In genomic region chr5:38783011-38783551, GRCh38 we compare ENCODE assay signal across 10 cellular contexts.
A peak's percentile ranks its signal among the peaks of the same experiment; 100 is the strongest.
DNase-seq lines count a peak whose midpoint lies in the region; ATAC-seq, FAIRE-seq and TF ChIP-seq lines count a peak whose summit lies in the region.
"Had no signal": no experiment of that assay in that cellular context is flagged by ENCODE, and none has a peak within 500 bp of the region (broad histone marks: within the 10 kb centered on the region; RNA-seq: fewer than 3 reads in every experiment).

No MANE protein-coding gene starts in this region.

- no peaks in the 10 kb centered on the region for H4K20me1 ChIP-seq in Karpas-422 (ENCODE audit: insufficient read depth, low read depth, low read length)

- no peak overlapping the region for H2AFZ ChIP-seq in Karpas-422 (ENCODE audit: low read length)

- FAIRE-seq in pancreas (lab: Jason Lieb, UNC) = no peak

- H3K9ac ChIP-seq in Karpas-422 (ENCODE audit: low read length) = no peak overlapping the region

- H3K4me2 ChIP-seq in Karpas-422 (ENCODE audit: low read depth, low read length, poor library complexity, severe bottlenecking) = no peak overlapping the region

- peak; percentile 74 to 94 (median 92) for ATAC-seq in pancreas

- H3K79me2 ChIP-seq in Karpas-422 (ENCODE audit: low read length) = no peaks in the 10 kb centered on the region

- H3K27me3 ChIP-seq in pancreas (no peaks in the 10 kb centered on the region), Karpas-422 (ENCODE audit: low read length) (no peaks in the 10 kb centered on the region)
- H3K27me3 ChIP-seq: tibial nerve had no signal

- H3K9me3 ChIP-seq in pancreas = no peaks in the 10 kb centered on the region
- no peaks in the 10 kb centered on the region for H3K9me3 ChIP-seq in Karpas-422 (ENCODE audit: low read length)
- H3K9me3 ChIP-seq: tibial nerve had no signal

- no peak for TF ChIP-seq CTCF in pancreas (IDR thresholded peaks at IDR 0.05)

- no peaks in the 10 kb centered on the region for H3K9me2 ChIP-seq in Karpas-422 (replicated peaks; ENCODE audit: insufficient read depth, low read length)

- WGBS in pancreas, 2 donors = 17 to 19% methylated on average over 2 of the region's 2 CpGs

- H3K27ac ChIP-seq in epithelial cell of prostate (no peak overlapping the region), pancreas (no peak overlapping the region), Karpas-422 (ENCODE audit: low read length) (no peak overlapping the region)

- no peaks in the 10 kb centered on the region for H3K36me3 ChIP-seq in pancreas
- no peaks in the 10 kb centered on the region for H3K36me3 ChIP-seq in Karpas-422 (ENCODE audit: insufficient read depth, low read length)
- H3K36me3 ChIP-seq: tibial nerve had no signal

- intact Hi-C loops in pancreas (cut with DNase I) = no loop called here

- peak; percentile 95 for DNase-seq in DMS79 treated with DMSO at 0.1 percent for 48 hours (lab: John Stamatoyannopoulos, UW)
- DNase-seq in NCI-H345 treated with DMSO at 0.1 percent for 48 hours (lab: John Stamatoyannopoulos, UW; ENCODE audit: unreplicated experiment) = peak; percentile 91
- DNase-seq in epithelial cell of prostate (ENCODE audit: low read depth, low spot score) = peak; percentile 36
- DNase-seq in pancreas = no peak
- no peak for DNase-seq in islet precursor cell
- no peak for DNase-seq in RPMI8226
- no peak for DNase-seq in KG1 (lab: John Stamatoyannopoulos, UW)
- DNase-seq in Karpas-422 = no peak

- H3K4me1 ChIP-seq in pancreas (peaks cover 5 to 10% (median 9%) of the 10 kb centered on the region in 3 donors), Karpas-422 (ENCODE audit: low read length) (no peaks in the 10 kb centered on the region)

- no peak overlapping the region for H3K4me3 ChIP-seq in pancreas
- H3K4me3 ChIP-seq in Karpas-422 (ENCODE audit: low read length) = no peak overlapping the region
- H3K4me3 ChIP-seq: GM12878, tibial nerve had no signal

Comparison
In these comparisons a context has a peak if more than half of its experiments do, and no peak if none do; other contexts are left out.
1. DNase-seq: peak in DMS79 treated with DMSO at 0.1 percent for 48 hours (single experiment), NCI-H345 treated with DMSO at 0.1 percent for 48 hours (single experiment) and epithelial cell of prostate (single experiment); none in pancreas (0 of 6), islet precursor cell (single experiment), RPMI8226 (single experiment), KG1 (single experiment) and Karpas-422 (single experiment).